8 cellular contexts compared by ENCODE assay signal in the genomic region with DNA sequence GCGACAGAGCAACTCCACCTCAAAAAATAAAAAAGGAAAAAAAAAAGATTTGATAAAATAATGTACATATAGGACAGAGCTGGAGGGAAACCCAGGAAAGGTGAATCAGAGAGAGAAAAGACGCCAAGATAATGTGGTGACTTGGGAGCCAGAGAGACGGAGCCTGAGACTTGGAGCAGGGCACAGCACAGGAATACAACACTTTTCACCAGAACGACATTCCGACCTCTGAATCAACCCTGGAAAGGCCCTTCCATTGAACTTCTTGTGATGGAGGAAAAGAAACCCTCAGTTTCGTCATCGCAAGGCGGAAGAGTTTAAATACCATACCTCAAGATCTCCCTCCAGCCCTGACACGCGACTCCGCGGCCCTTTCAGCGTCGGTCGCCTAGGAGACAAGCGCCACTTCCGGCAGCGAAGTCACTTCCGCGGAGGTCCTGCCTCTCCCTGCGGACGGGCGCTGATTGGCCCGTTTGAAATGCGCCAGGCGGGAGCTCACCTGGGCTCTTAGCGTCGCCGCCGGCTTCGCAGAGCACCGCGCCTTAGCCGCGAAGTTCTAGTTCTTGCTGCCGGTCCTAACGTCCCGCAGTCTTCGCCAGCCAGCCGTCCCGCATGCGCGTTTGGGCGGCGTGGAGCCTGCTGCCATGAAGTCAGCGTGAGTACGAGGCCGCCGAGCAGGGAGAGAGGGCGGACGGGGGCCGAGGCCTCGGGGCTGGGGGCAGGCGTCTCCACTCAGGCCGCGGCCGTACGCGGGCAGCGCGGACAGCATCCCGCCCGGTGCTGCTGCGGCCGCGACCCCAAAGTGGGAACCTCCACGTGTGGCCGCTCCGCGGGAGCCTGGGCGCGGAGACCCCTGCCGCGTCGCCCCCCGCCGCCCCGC. TPM values are rescaled to one million over a fixed set of nuclear protein-coding genes. Genes with fewer than 3 reads are reported as not detected.
DNase-seq lines count a peak whose midpoint lies in the region; ATAC-seq, FAIRE-seq and TF ChIP-seq lines count a peak whose summit lies in the region.

A gene (plus strand): TSS at position 528 of the 880 bp plus-strand sequence. CDS start 117 bp downstream, at position 645.

- no peak within 1 kb of the TSS for H2AFZ ChIP-seq in OCI-LY1 (ENCODE audit: low read length)
- H2AFZ ChIP-seq in endothelial cell of umbilical vein (ENCODE audit: low read depth, low read length), result peak within 1 kb of the TSS; percentile 92

- H3K4me1 ChIP-seq in HUES6 (ENCODE audit: control insufficient read depth, insufficient read depth, low read length) (peaks cover 8% of the 10 kb centered on the region; the same call in 1 of the 2 replicates), OCI-LY1 (ENCODE audit: insufficient read depth, low read length, severe bottlenecking) (peaks cover 18% of the 10 kb centered on the region), endothelial cell of umbilical vein (ENCODE audit: control insufficient read depth, extremely low read depth, insufficient read depth, low read length) (peaks cover 17% of the 10 kb centered on the region)

- FAIRE-seq in endothelial cell of umbilical vein (lab: Jason Lieb, UNC), result peak; percentile 96

- TF ChIP-seq CTCF in Calu3 (IDR thresholded peaks at IDR 0.05; ENCODE audit: unreplicated experiment) (no peak), OCI-LY1 (IDR thresholded peaks at IDR 0.05; ENCODE audit: low read length) (no peak), endothelial cell of umbilical vein (IDR thresholded peaks at IDR 0.05; ENCODE audit: extremely low read depth in 1 of 2, insufficient read depth in 1 of 2, low read depth in 1 of 2, low read length in 2 of 2) (no peak)

- peak within 1 kb of the TSS; percentile 87 for H3K27ac Mint-ChIP-seq in Calu3 (ENCODE audit: unreplicated experiment)

- H3K9me2 ChIP-seq in OCI-LY1 (ENCODE audit: low read depth, low read length), result no peaks in the 10 kb centered on the region

- H3K9ac ChIP-seq in HUES6 (ENCODE audit: low read length) (peak within 1 kb of the TSS; percentile 94), OCI-LY1 (ENCODE audit: low read length) (peak within 1 kb of the TSS; percentile 92), endothelial cell of umbilical vein (replicated peaks; ENCODE audit: extremely low read depth, insufficient read depth, low read length) (peak within 1 kb of the TSS; percentile 89)

- no peaks in the 10 kb centered on the region for H3K9me1 ChIP-seq in endothelial cell of umbilical vein (replicated peaks; ENCODE audit: control insufficient read depth, extremely low read depth, insufficient read depth, low read length)

- H3F3A ChIP-seq in OCI-LY1 (ENCODE audit: insufficient read depth, low read length), result no peaks in the 10 kb centered on the region

- H3K27ac ChIP-seq in HUES6 (ENCODE audit: low read depth, low read length), result peak within 1 kb of the TSS; percentile 74; the same call in 1 of the 2 replicates
- H3K27ac ChIP-seq in OCI-LY1 (ENCODE audit: low read depth, low read length, poor library complexity, severe bottlenecking), result peak within 1 kb of the TSS; percentile 11
- peak within 1 kb of the TSS; percentile 54 for H3K27ac ChIP-seq in endothelial cell of umbilical vein (ENCODE audit: insufficient read depth, low read depth, low read length)

- peak within 1 kb of the TSS; percentile 94 for H3K4me3 ChIP-seq in HUES6 (ENCODE audit: low read depth, low read length)
- H3K4me3 ChIP-seq in OCI-LY1 (ENCODE audit: low read depth, low read length, poor library complexity, severe bottlenecking), result peak within 1 kb of the TSS; percentile 94
- peak within 1 kb of the TSS; percentile 93 to 94 (median 93) for H3K4me3 ChIP-seq in endothelial cell of umbilical vein (replicated peaks in 1 of 3; ENCODE audit: insufficient read depth in 1 of 3, low read depth in 1 of 3, low read length in 3 of 3)

- BruUV-seq in Calu3 (replicated peaks; lab: Mats Ljungman, UMichigan), result no TSS peak
- BruUV-seq in endothelial cell of umbilical vein (replicated peaks; lab: Mats Ljungman, UMichigan), result no TSS peak

- no peaks in the 10 kb centered on the region for H3K9me3 ChIP-seq in HUES6 (ENCODE audit: control insufficient read depth, insufficient read depth, low read depth, low read length)
- H3K9me3 ChIP-seq in OCI-LY1 (ENCODE audit: low read length), result no peaks in the 10 kb centered on the region
- no peaks in the 10 kb centered on the region for H3K9me3 ChIP-seq in endothelial cell of umbilical vein (replicated peaks; ENCODE audit: control insufficient read depth, insufficient read depth, low read length)

- H3K27me3 ChIP-seq in HUES6 (ENCODE audit: control insufficient read depth, insufficient read depth, low read length) (no peaks in the 10 kb centered on the region), OCI-LY1 (ENCODE audit: insufficient read depth, low read length) (no peaks in the 10 kb centered on the region), endothelial cell of umbilical vein (ENCODE audit: control insufficient read depth in 2 of 2, insufficient read depth in 2 of 2, low read length in 2 of 2) (no peaks in the 10 kb centered on the region)

- peak; percentile 91 for ATAC-seq in GM21423 (IDR thresholded peaks at IDR 0.05; ENCODE audit: unreplicated experiment)

- H4K20me1 ChIP-seq in OCI-LY1 (ENCODE audit: insufficient read depth, low read length) (no peaks in the 10 kb centered on the region), endothelial cell of umbilical vein (replicated peaks; ENCODE audit: control insufficient read depth, extremely low read depth, insufficient read depth, low read length) (no peaks in the 10 kb centered on the region)

- POLR2A ChIA-PET in endothelial cell of umbilical vein (lab: Charles Lee), result interaction anchor here (1.0 to 2.2 kb wide), 2 partner anchors 38 to 260 kb away, joined by 3 to 12 read pairs; a partner anchor contains a TSS

- no peaks in the 10 kb centered on the region for H3K9me3 Mint-ChIP-seq in Calu3 (ENCODE audit: low read depth, unreplicated experiment)

- dilution Hi-C loops in endothelial cell of umbilical vein (cut with MboI; ENCODE audit: extremely low pct_ligation_motif_present, low sequenced_read_pairs), result no loop called here

- no peaks in the 10 kb centered on the region for H3K27me3 Mint-ChIP-seq in Calu3 (ENCODE audit: unreplicated experiment)

- peaks cover 20% of the 10 kb centered on the region for H3K79me2 ChIP-seq in OCI-LY1 (ENCODE audit: insufficient read depth, low read length)
- H3K79me2 ChIP-seq in endothelial cell of umbilical vein (ENCODE audit: control insufficient read depth, insufficient read depth, low read length), result peaks cover 44% of the 10 kb centered on the region

- peaks cover 26% of the 10 kb centered on the region for H3K36me3 Mint-ChIP-seq in Calu3 (ENCODE audit: insufficient read depth, unreplicated experiment)

- CTCF ChIA-PET in Calu3 (lab: Charles Lee), result interaction anchor here (0.7 to 1.6 kb wide), 2 partner anchors 38 to 49 kb away, joined by 3 to 6 read pairs; a partner anchor contains a TSS
- CTCF ChIA-PET in endothelial cell of umbilical vein (lab: Charles Lee), result interaction anchor here (0.7 to 1.4 kb wide), 7 partner anchors 18 to 355 kb away, joined by 3 to 7 read pairs (median 4); a partner anchor contains a TSS

- H3K36me3 ChIP-seq in HUES6 (ENCODE audit: control insufficient read depth, insufficient read depth, low read length) (peaks cover 21% of the 10 kb centered on the region), OCI-LY1 (ENCODE audit: insufficient read depth, low read length) (peaks cover 21% of the 10 kb centered on the region), endothelial cell of umbilical vein (ENCODE audit: control insufficient read depth in 2 of 2, extremely low read depth in 1 of 2, insufficient read depth in 2 of 2, low read length in 2 of 2) (peaks cover 0 to 3% of the 10 kb centered on the region in 2 experiments)

- H3K4me1 Mint-ChIP-seq in Calu3 (ENCODE audit: low read depth, unreplicated experiment), result peaks cover 16% of the 10 kb centered on the region

- intact Hi-C loops in Calu3 (cut with micrococcal nuclease; ENCODE audit: unreplicated experiment), result no loop called here
- intact Hi-C loops in endothelial cell of umbilical vein (cut with micrococcal nuclease), result loop anchor here (1.0 to 2.0 kb wide), 4 partner anchors 38 to 355 kb away; a partner anchor contains a TSS

- DNase-seq in Calu3 (peak; percentile 97), endothelial cell of umbilical vein (ENCODE audit: low read depth, low spot score) (peak; percentile 93), midbrain (lab: John Stamatoyannopoulos, UW) (peak; percentile 88)
- peak; percentile 94 for DNase-seq in activated CD8-positive, alpha-beta memory T cell treated with anti-CD3 and anti-CD28 coated beads, Interleukin-2, amount 50 U/mL, for 4 hours
- DNase-seq in stimulated activated CD8-positive, alpha-beta memory T cell treated with anti-CD3 and anti-CD28 coated beads, Interleukin-2, amount 100 ng/mL, for 1 hour (ENCODE audit: low read depth in 2 of 2), result peak; percentile 74 to 84

- H3K4me3 Mint-ChIP-seq in Calu3 (ENCODE audit: low read depth, unreplicated experiment), result peak within 1 kb of the TSS; percentile 80

- H3K4me2 ChIP-seq in OCI-LY1 (ENCODE audit: low read length) (peak within 1 kb of the TSS; percentile 85), endothelial cell of umbilical vein (ENCODE audit: insufficient read depth, low read length) (peak within 1 kb of the TSS; percentile 91)

- TF ChIP-seq POLR2A in endothelial cell of umbilical vein (IDR thresholded peaks at IDR 0.05; ENCODE audit: low read depth, low read length), result peak; percentile 40

TF ChIP-seq in endothelial cell of umbilical vein, 7 proteins besides CTCF, POLR2A, EP300 and RAD21:
- TF ChIP-seq EZH2 (IDR thresholded peaks at IDR 0.05; ENCODE audit: borderline replicate concordance, low read depth, low read length, severe bottlenecking), result no peak
- TF ChIP-seq POLR2AphosphoS5 (IDR thresholded peaks at IDR 0.05; ENCODE audit: insufficient read depth, low read depth, low read length), result peak; percentile 73
- TF ChIP-seq, protein P1, sequence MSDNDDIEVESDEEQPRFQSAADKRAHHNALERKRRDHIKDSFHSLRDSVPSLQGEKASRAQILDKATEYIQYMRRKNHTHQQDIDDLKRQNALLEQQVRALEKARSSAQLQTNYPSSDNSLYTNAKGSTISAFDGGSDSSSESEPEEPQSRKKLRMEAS (IDR thresholded peaks at IDR 0.05; ENCODE audit: insufficient read depth, insufficient read length), result peak; percentile 65
- TF ChIP-seq MYC (IDR thresholded peaks at IDR 0.05; ENCODE audit: low read depth, low read length), result no peak

RNA-seq across cellular contexts. Expression of the gene that starts here (rescaled TPM):
- 71.8 and 108 TPM in 2 replicates for total RNA-seq in Calu3 (2022)
- 55.7 and 64.7 TPM in 2 replicates for total RNA-seq in endothelial cell of umbilical vein
- polyA plus RNA-seq in endothelial cell of umbilical vein, result 14.0 and 25.4 TPM in 2 replicates
- 23.7 and 31.0 TPM in 2 replicates for polyA plus RNA-seq in endothelial cell of umbilical vein (2011; cell fraction: cytosol; rRNA removed)
- polyA plus RNA-seq in endothelial cell of umbilical vein (2011; cell fraction: nucleus; rRNA removed), result 71.9 and 128 TPM in 2 replicates
- 18.1 and 38.9 TPM in 2 replicates for polyA plus RNA-seq in endothelial cell of umbilical vein (2012)
- polyA minus RNA-seq in endothelial cell of umbilical vein, result 25.9 and 32.5 TPM in 2 replicates
- 58.3 TPM for polyA minus RNA-seq in endothelial cell of umbilical vein (2011; cell fraction: cytosol; rRNA and poly(A)+ RNA removed)
- polyA minus RNA-seq in endothelial cell of umbilical vein (2011; cell fraction: nucleus; rRNA and poly(A)+ RNA removed), result 34.8 and 42.8 TPM in 2 replicates

Comparison
In these comparisons a context has a peak if more than half of its experiments do, and no peak if none do; other contexts are left out.
1. Peak in every context shown above with its lines: DNase-seq, ATAC-seq, H3K4me3 ChIP-seq and H3K27ac ChIP-seq.
2. H3K27ac ChIP-seq: peak in every context shown above with its lines; median percentile 74 in HUES6; 54 in endothelial cell of umbilical vein; 11 in OCI-LY1.